Comparison of ENCODE assay signal across 8 cellular contexts in genomic region chr2:74482801-74483674, GRCh38. TPM values are rescaled to one million over a fixed set of nuclear protein-coding genes. Genes with fewer than 3 reads are reported as not detected.
DNase-seq lines count a peak whose midpoint lies in the region; ATAC-seq and TF ChIP-seq lines count a peak whose summit lies in the region.

Gene CCDC142 (minus strand): TSS chr2:74482998. CDS start chr2:74482837, 161 bp downstream.
Gene TTC31 (plus strand): TSS chr2:74483081. CDS start chr2:74483096, 15 bp downstream.

- H3K27me3 ChIP-seq in CD8-positive, alpha-beta T cell (ENCODE audit: insufficient read depth, low read length) = no peaks in the 10 kb centered on the region
- H3K27me3 ChIP-seq in ectodermal cell (ENCODE audit: control insufficient read depth, insufficient read depth, low read length, poor library complexity, severe bottlenecking) = no peaks in the 10 kb centered on the region

- TF ChIP-seq CTCF in CD8-positive, alpha-beta T cell (IDR thresholded peaks at IDR 0.05) = peak; percentile 74

- H3K27ac ChIP-seq in CD8-positive, alpha-beta T cell (ENCODE audit: low read depth, low read length) = peak within 1 kb of the TSS; percentile 88
- H3K27ac ChIP-seq in ectodermal cell (ENCODE audit: insufficient read depth, low read depth, low read length, poor library complexity, severe bottlenecking) = peak within 1 kb of the TSS; percentile 70

- intact Hi-C loops in CD8-positive, alpha-beta T cell (cut with DNase I, micrococcal nuclease) = loop anchor here (1.0 to 5.0 kb wide), 18 partner anchors 11 to 1251 kb away; partner anchors contain the start of genes C2orf81 (in 2 of the 2), MRPL53 (in 2 of the 2), PCGF1 (in 2 of the 2) and TPRKB (in 2 of the 2)

- peaks cover 25% of the 10 kb centered on the region for H3K4me1 ChIP-seq in CD8-positive, alpha-beta T cell (ENCODE audit: insufficient read depth, low read length)
- peaks cover 12% of the 10 kb centered on the region for H3K4me1 ChIP-seq in ectodermal cell (ENCODE audit: control insufficient read depth, insufficient read depth, low read length)

- CTCF ChIA-PET in CD8-positive, alpha-beta T cell (lab: Charles Lee) = interaction anchor here (0.7 to 5.6 kb wide), 27 partner anchors 9 to 660 kb away, joined by 3 to 102 read pairs (median 7); partner anchors contain the start of genes AUP1, C2orf81, HTRA2 and INO80B
- CTCF ChIA-PET in activated CD4-positive, alpha-beta memory T cell treated with anti-CD3 and anti-CD28 coated beads, Interleukin-2, amount 10 ng/mL, durations not matched to agents 7 days and 5 days (lab: Charles Lee) = interaction anchor here (0.6 to 8.2 kb wide), 23 partner anchors 8 to 475 kb away, joined by 3 to 107 read pairs (median 7); partner anchors contain the start of genes AUP1, C2orf81, DQX1 and HTRA2

- no peaks in the 10 kb centered on the region for H3K36me3 ChIP-seq in CD8-positive, alpha-beta T cell (ENCODE audit: insufficient read depth, low read length)
- no peaks in the 10 kb centered on the region for H3K36me3 ChIP-seq in ectodermal cell (ENCODE audit: control insufficient read depth, insufficient read depth, low read length)

- POLR2A ChIA-PET in CD8-positive, alpha-beta T cell (lab: Charles Lee) = interaction anchor here (0.9 to 4.7 kb wide), 10 partner anchors 10 to 105 kb away, joined by 3 to 107 read pairs (median 13); partner anchors contain the start of genes AUP1, C2orf81, HTRA2 and INO80B
- POLR2A ChIA-PET in activated CD4-positive, alpha-beta memory T cell treated with anti-CD3 and anti-CD28 coated beads, Interleukin-2, amount 10 ng/mL, durations not matched to agents 7 days and 5 days (lab: Charles Lee) = interaction anchor here (0.6 to 4.7 kb wide), 24 partner anchors 10 to 361 kb away, joined by 3 to 103 read pairs (median 10); partner anchors contain the start of genes AUP1, DOK1, HTRA2 and INO80B

- no peaks in the 10 kb centered on the region for H3K9me3 Mint-ChIP-seq in CD8-positive, alpha-beta T cell
- H3K9me3 Mint-ChIP-seq in activated CD4-positive, alpha-beta memory T cell treated with anti-CD3 and anti-CD28 coated beads, Interleukin-2, amount 10 ng/mL, durations not matched to agents 7 days and 5 days = no peaks in the 10 kb centered on the region

- peak within 1 kb of the TSS; percentile 99 for H3K27ac Mint-ChIP-seq in CD8-positive, alpha-beta T cell
- H3K27ac Mint-ChIP-seq in activated CD4-positive, alpha-beta memory T cell treated with anti-CD3 and anti-CD28 coated beads, Interleukin-2, amount 10 ng/mL, durations not matched to agents 7 days and 5 days = peak within 1 kb of the TSS; percentile 98

- peak; percentile 93 for ATAC-seq in CD8-positive, alpha-beta T cell
- ATAC-seq in GM19397 (IDR thresholded peaks at IDR 0.05; ENCODE audit: unreplicated experiment) = peak; percentile 83
- ATAC-seq in HG03571 (IDR thresholded peaks at IDR 0.05; ENCODE audit: unreplicated experiment) = peak; percentile 86

- H3K36me3 Mint-ChIP-seq in CD8-positive, alpha-beta T cell = peaks cover 37% of the 10 kb centered on the region
- H3K36me3 Mint-ChIP-seq in activated CD4-positive, alpha-beta memory T cell treated with anti-CD3 and anti-CD28 coated beads, Interleukin-2, amount 10 ng/mL, durations not matched to agents 7 days and 5 days (ENCODE audit: low read depth) = peaks cover 38% of the 10 kb centered on the region

- H3K27me3 Mint-ChIP-seq in CD8-positive, alpha-beta T cell (ENCODE audit: low read depth) = no peaks in the 10 kb centered on the region
- no peaks in the 10 kb centered on the region for H3K27me3 Mint-ChIP-seq in activated CD4-positive, alpha-beta memory T cell treated with anti-CD3 and anti-CD28 coated beads, Interleukin-2, amount 10 ng/mL, durations not matched to agents 7 days and 5 days

- 2 to 3% methylated on average over 50 of the region's 50 CpGs for WGBS in ectodermal cell, 2 experiments

- peak within 1 kb of the TSS; percentile 97 for H3K4me3 ChIP-seq in CD8-positive, alpha-beta T cell (ENCODE audit: low read depth, low read length)
- H3K4me3 ChIP-seq in ectodermal cell (ENCODE audit: insufficient read depth, low read depth, low read length) = peak within 1 kb of the TSS; percentile 98

- peak; percentile 85 to 96 (median 91) for DNase-seq in CD8-positive, alpha-beta T cell
- DNase-seq in NCI-H82 (lab: John Stamatoyannopoulos, UW) (peak; percentile 99), lung microvascular endothelial cell (ENCODE audit: low read depth in 2 of 2) (peak; percentile 97)
- DNase-seq in activated CD4-positive, alpha-beta memory T cell treated with anti-CD3 and anti-CD28 coated beads, Interleukin-2, amount 10 ng/mL, durations not matched to agents 7 days and 5 days = peak; percentile 94
- DNase-seq in stimulated activated CD4-positive, alpha-beta T cell treated with anti-CD3 and anti-CD28 coated beads, TNF-alpha, amount 100 ng/mL, for 48 hours (ENCODE audit: low read depth in 3 of 3) = peak; percentile 86 to 89 (median 88)

- peak within 1 kb of the TSS; percentile 97 for H3K4me3 Mint-ChIP-seq in CD8-positive, alpha-beta T cell
- peak within 1 kb of the TSS; percentile 99 for H3K4me3 Mint-ChIP-seq in activated CD4-positive, alpha-beta memory T cell treated with anti-CD3 and anti-CD28 coated beads, Interleukin-2, amount 10 ng/mL, durations not matched to agents 7 days and 5 days

- H3K4me1 Mint-ChIP-seq in CD8-positive, alpha-beta T cell (ENCODE audit: low read depth) = peaks cover 42% of the 10 kb centered on the region
- H3K4me1 Mint-ChIP-seq in activated CD4-positive, alpha-beta memory T cell treated with anti-CD3 and anti-CD28 coated beads, Interleukin-2, amount 10 ng/mL, durations not matched to agents 7 days and 5 days = peaks cover 48% of the 10 kb centered on the region

- H3K9me3 ChIP-seq in CD8-positive, alpha-beta T cell (ENCODE audit: low read length) = no peaks in the 10 kb centered on the region
- H3K9me3 ChIP-seq in ectodermal cell (ENCODE audit: control insufficient read depth, low read length) = no peaks in the 10 kb centered on the region

RNA-seq across cellular contexts. Expression of gene CCDC142, which starts in this region (rescaled TPM):
- total RNA-seq in CD8-positive, alpha-beta T cell = 10 to 100 TPM; 12.6 to 13.6 TPM
- total RNA-seq in activated CD4-positive, alpha-beta memory T cell treated with anti-CD3 and anti-CD28 coated beads, Interleukin-2, amount 10 ng/mL, durations not matched to agents 7 days and 5 days = 10 to 100 TPM; 20.9 to 25.0 TPM
- 12.6 TPM for polyA plus RNA-seq in ectodermal cell (2013, experiment 1 of 4)
- 15.8 TPM for polyA plus RNA-seq in ectodermal cell (2013, experiment 2 of 4)
- polyA plus RNA-seq in ectodermal cell (2013, experiment 3 of 4) = 12.7 TPM
- polyA plus RNA-seq in ectodermal cell (2013, experiment 4 of 4) = 13.5 TPM
- 7.8 and 16.9 TPM in 2 replicates for total RNA-seq in lung microvascular endothelial cell

RNA-seq across cellular contexts. Expression of gene TTC31, which starts in this region (rescaled TPM):
- total RNA-seq in CD8-positive, alpha-beta T cell = 10 to 100 TPM; 25.9 to 30.8 TPM
- 10 to 100 TPM; 42.3 to 42.9 TPM for total RNA-seq in activated CD4-positive, alpha-beta memory T cell treated with anti-CD3 and anti-CD28 coated beads, Interleukin-2, amount 10 ng/mL, durations not matched to agents 7 days and 5 days
- polyA plus RNA-seq in ectodermal cell (2013, experiment 1 of 4) = 28.6 TPM
- polyA plus RNA-seq in ectodermal cell (2013, experiment 2 of 4) = 28.4 TPM
- polyA plus RNA-seq in ectodermal cell (2013, experiment 3 of 4) = 24.0 TPM
- polyA plus RNA-seq in ectodermal cell (2013, experiment 4 of 4) = 31.0 TPM
- 5.0 and 5.4 TPM in 2 replicates for total RNA-seq in lung microvascular endothelial cell

Comparison
In these comparisons a context has a peak if more than half of its experiments do, and no peak if none do; other contexts are left out.
1. Peak in every context shown above with its lines: DNase-seq, ATAC-seq, H3K4me3 ChIP-seq and H3K27ac ChIP-seq.